8 cellular contexts compared by ENCODE assay signal in the genomic region with DNA sequence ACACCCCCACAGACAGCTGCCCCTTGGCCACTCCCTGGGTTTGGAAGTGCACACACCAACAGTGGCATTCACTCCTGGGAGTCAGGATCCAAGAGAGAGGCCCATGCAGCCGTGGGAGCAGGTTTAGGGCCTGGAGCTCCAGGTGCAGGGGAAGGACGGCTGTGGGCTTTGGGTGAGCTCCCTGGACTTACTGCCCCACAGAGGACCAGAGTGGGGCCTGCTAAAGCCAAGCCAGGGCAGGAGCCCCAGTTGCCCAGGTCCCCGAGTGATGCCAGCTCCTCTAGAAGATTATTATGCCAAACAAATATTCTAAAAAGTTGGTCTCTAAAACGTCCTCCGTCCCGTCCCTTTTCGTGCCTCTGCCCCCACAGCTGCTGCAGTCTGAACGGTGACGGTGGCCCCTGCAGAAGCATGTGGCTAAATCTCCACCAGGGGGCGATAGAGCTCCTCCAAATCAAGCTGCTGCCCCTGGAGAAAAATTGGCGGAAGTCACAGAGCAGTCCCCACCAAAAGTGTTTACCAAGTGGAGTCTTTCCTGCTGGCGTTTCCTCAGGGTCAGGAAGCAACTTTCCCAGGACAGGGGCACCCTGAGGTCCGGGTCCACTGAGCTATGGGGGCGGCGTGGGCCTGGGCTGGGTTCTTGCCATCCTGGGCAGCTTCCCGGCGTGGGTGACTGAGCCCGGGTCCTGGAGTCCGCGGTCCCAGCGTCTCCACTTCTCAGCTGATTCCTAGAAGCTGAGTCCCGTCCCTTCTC. TPM values are rescaled to one million over a fixed set of nuclear protein-coding genes. Genes with fewer than 3 reads are reported as not detected.
DNase-seq lines count a peak whose midpoint lies in the region; ATAC-seq and TF ChIP-seq lines count a peak whose summit lies in the region.

No MANE protein-coding gene starts in this region.

- H3K27me3 ChIP-seq in adrenal gland, result no peaks in the 10 kb centered on the region

- H3K27ac ChIP-seq in C4-2B, result peak overlapping the region; percentile 36
- H3K27ac ChIP-seq in adrenal gland, result peak overlapping the region in 3 of 5 donors; percentile 35 to 85 (median 76)
- peak overlapping the region; percentile 83 for H3K27ac ChIP-seq in urinary bladder (ENCODE audit: low read depth)

- ATAC-seq in GM21786 (IDR thresholded peaks at IDR 0.05; ENCODE audit: unreplicated experiment), result peak; percentile 47
- ATAC-seq in left cardiac atrium, result peak; percentile 76 to 80

- intact Hi-C loops in adrenal gland (cut with DNase I), result loop anchor here (5.0 to 10.0 kb wide), 3 partner anchors 58 to 91 kb away; a partner anchor contains a TSS
- intact Hi-C loops in left cardiac atrium (cut with DNase I), result loop anchor here (2.0 to 10.0 kb wide), 2 partner anchors 61 to 87 kb away; no protein-coding TSS in a partner anchor

- WGBS in adrenal gland, 4 donors, result 1 to 6% (median 3%) methylated on average over 19 to 22 of the region's 22 CpGs
- WGBS in urinary bladder, result 3% methylated on average over 22 of the region's 22 CpGs

- peak; percentile 98 for TF ChIP-seq CTCF in C4-2B (conservative IDR thresholded peaks at IDR 0.05)
- TF ChIP-seq CTCF in adrenal gland (IDR thresholded peaks at IDR 0.05), result peak; percentile 93 to 99 (median 94)

- TF ChIP-seq POLR2A in adrenal gland (IDR thresholded peaks at IDR 0.05), result no peak

- peaks cover 0 to 25% of the 10 kb centered on the region in 2 donors for H3K4me1 ChIP-seq in adrenal gland (replicated peaks in 1 of 2)
- peaks cover 2% of the 10 kb centered on the region for H3K4me1 ChIP-seq in urinary bladder (ENCODE audit: insufficient read depth)

- peak overlapping the region in 2 of 4 donors; percentile 8 to 68 for H3K4me3 ChIP-seq in adrenal gland
- H3K4me3 ChIP-seq in urinary bladder (ENCODE audit: low read depth, low read length), result peak overlapping the region; percentile 31

- H3K36me3 ChIP-seq in adrenal gland (replicated peaks in 1 of 2) (no peaks in the 10 kb centered on the region), urinary bladder (ENCODE audit: insufficient read depth) (no peaks in the 10 kb centered on the region)

- H3K9me3 ChIP-seq in adrenal gland (replicated peaks in 1 of 3), result no peaks in the 10 kb centered on the region

- DNase-seq in NCI-H146 (lab: John Stamatoyannopoulos, UW), result peak; percentile 81
- peak; percentile 88 for DNase-seq in SW480 (ENCODE audit: low spot score)
- DNase-seq in adrenal gland, result peak; percentile 87 to 96 (median 90)
- peak; percentile 91 for DNase-seq in left cardiac atrium
- peak; percentile 86 for DNase-seq in putamen (ENCODE audit: low spot score)

RNA-seq across cellular contexts. Expression of a gene that starts 4.2 kb away (rescaled TPM):
- total RNA-seq in adrenal gland (10 to 100 TPM in 1 of 8 donors, 1 to 10 TPM in 7; 4.9 to 13.8 (median 9.0) TPM), left cardiac atrium (1 to 10 TPM; 5.8 to 6.7 TPM), urinary bladder (2.5 TPM)
- polyA plus RNA-seq in adrenal gland (1 to 10 TPM; 5.5 to 7.1 (median 5.8) TPM), urinary bladder (9.6 TPM)

RNA-seq across cellular contexts. Expression of a gene that starts 17.6 kb away (rescaled TPM):
- total RNA-seq in adrenal gland (100 to 1,000 TPM in 1 of 8 donors, 10 to 100 TPM in 7; 33.4 to 112 (median 62.9) TPM), left cardiac atrium (10 to 100 TPM; 27.2 to 28.4 TPM), urinary bladder (29.8 TPM)
- polyA plus RNA-seq in adrenal gland (100 to 1,000 TPM in 2 of 3 donors, 10 to 100 TPM in 1; 20.6 to 124 (median 114) TPM), urinary bladder (82.1 TPM)

RNA-seq across cellular contexts. Expression of a gene that starts 26.2 kb away (rescaled TPM):
- 1 to 10 TPM in 7 of 8 donors, under 1 TPM in 1; 0.91 to 3.0 (median 1.7) TPM for total RNA-seq in adrenal gland
- polyA plus RNA-seq in adrenal gland, result 1 to 10 TPM in 2 of 3 donors, under 1 TPM in 1; 0.77 to 3.9 (median 2.1) TPM
- 10 to 100 TPM in 1 of 2 donors, 1 to 10 TPM in 1; 7.2 to 14.3 TPM for total RNA-seq in left cardiac atrium
- 17.6 TPM for total RNA-seq in urinary bladder
- 13.2 TPM for polyA plus RNA-seq in urinary bladder

RNA-seq across cellular contexts. Expression of a gene that starts 40.3 kb away (rescaled TPM):
- 100 to 1,000 TPM in 1 of 8 donors, 10 to 100 TPM in 7; 34.2 to 232 (median 58.8) TPM for total RNA-seq in adrenal gland
- polyA plus RNA-seq in adrenal gland, result 100 to 1,000 TPM in 2 of 3 donors, 10 to 100 TPM in 1; 98.6 to 161 (median 102) TPM
- total RNA-seq in left cardiac atrium, result 10 to 100 TPM; 16.4 to 19.7 TPM
- 49.8 TPM for total RNA-seq in urinary bladder
- 43.9 TPM for polyA plus RNA-seq in urinary bladder
